Comparison of ENCODE assay signal across 29 cellular contexts in genomic region chr3:177689077-177689476, GRCh38.
"Had no signal": no experiment of that assay in that cellular context is flagged by ENCODE, and none has a peak within 500 bp of the region (broad histone marks: within the 10 kb centered on the region; RNA-seq: fewer than 3 reads in every experiment).

No MANE protein-coding gene starts in this region.

- H3K9me3 ChIP-seq: ovary, psoas muscle, spleen, thoracic aorta, thyroid gland, tibial nerve, upper lobe of left lung, vagina had no signal

- H2AFZ ChIP-seq: parathyroid adenoma had no signal

- H3K4me1 ChIP-seq: psoas muscle, thyroid gland had no signal

- H3K27me3 ChIP-seq: ovary, spleen, thyroid gland, tibial nerve, upper lobe of left lung, vagina had no signal

- H3K4me2 ChIP-seq: smooth muscle cell had no signal

- ATAC-seq: naive thymus-derived CD8-positive, alpha-beta T cell; natural killer cell treated with Interleukin-12 subunit alpha and Interleukin-12 subunit beta and Interleukin-15 and Interleukin-18, amount 100 ng/mL, for 72 hours; psoas muscle; right cardiac atrium; sciatic nerve; stimulated activated memory B cell treated with anti-CD40 and anti-IgM and Interleukin-4, amounts not matched to agents 10 μg/mL and 1 μg/mL and 100 μg/mL, for 72 hours; stimulated activated naive CD8-positive, alpha-beta T cell treated with anti-CD3 and anti-CD28 coated beads, Interleukin-15, amount 100 ng/mL, for 72 hours; stimulated activated naive CD8-positive, alpha-beta T cell treated with anti-CD3 and anti-CD28 coated beads, Interleukin-15, Interleukin-2, amounts not matched to agents 100 U/mL and 50 U/mL, for 24 hours had no signal

- DNase-seq: naive thymus-derived CD8-positive, alpha-beta T cell; nephron progenitor cell; occipital lobe; ovary; posterior cingulate gyrus; psoas muscle; right cardiac atrium; spleen; stimulated activated CD4-positive, alpha-beta T cell treated with anti-CD3 and anti-CD28 coated beads, Interleukin-12 subunit alpha, Interleukin-12 subunit beta, amount 100 ng/mL, for 4 hours; stimulated activated CD4-positive, alpha-beta T cell treated with anti-CD3 and anti-CD28 coated beads, Interleukin-1b, Interleukin-23, amount 100 ng/mL, for 48 hours; stimulated activated CD4-positive, alpha-beta T cell treated with anti-CD3 and anti-CD28 coated beads, Interleukin-4, amount 100 ng/mL, for 1 hour; stimulated activated CD4-positive, alpha-beta T cell treated with anti-CD3 and anti-CD28 coated beads, Interleukin-4, amount 100 ng/mL, for 4 hours; stimulated activated CD8-positive, alpha-beta memory T cell treated with anti-CD3 and anti-CD28 coated beads, Interleukin-4, amount 100 ng/mL, for 48 hours; stimulated activated naive CD4-positive, alpha-beta T cell; stimulated activated naive CD8-positive, alpha-beta T cell treated with anti-CD3 and anti-CD28 coated beads, Interleukin-15, amount 100 ng/mL, for 72 hours; stimulated activated naive CD8-positive, alpha-beta T cell treated with anti-CD3 and anti-CD28 coated beads, Interleukin-15, Interleukin-2, amounts not matched to agents 100 U/mL and 50 U/mL, for 24 hours; thyroid gland; trophoblast cell; upper lobe of left lung had no signal

- H3K4me3 ChIP-seq: ovary, psoas muscle, skin epidermis, smooth muscle cell, spleen, thoracic aorta, thyroid gland, tibial nerve, upper lobe of left lung, vagina had no signal

- H3K36me3 ChIP-seq: ovary, spleen, thoracic aorta, thyroid gland, tibial nerve, upper lobe of left lung, vagina had no signal

- H3K27ac ChIP-seq: ovary, parathyroid adenoma, psoas muscle, skin epidermis, spleen, thoracic aorta, thyroid gland, tibial nerve, upper lobe of left lung, vagina had no signal

- H3K79me2 ChIP-seq: parathyroid adenoma had no signal

- H3K9ac ChIP-seq: parathyroid adenoma had no signal

- FAIRE-seq: urothelium cell line had no signal
